Comparison of ENCODE assay signal across 15 cellular contexts in the genomic region with DNA sequence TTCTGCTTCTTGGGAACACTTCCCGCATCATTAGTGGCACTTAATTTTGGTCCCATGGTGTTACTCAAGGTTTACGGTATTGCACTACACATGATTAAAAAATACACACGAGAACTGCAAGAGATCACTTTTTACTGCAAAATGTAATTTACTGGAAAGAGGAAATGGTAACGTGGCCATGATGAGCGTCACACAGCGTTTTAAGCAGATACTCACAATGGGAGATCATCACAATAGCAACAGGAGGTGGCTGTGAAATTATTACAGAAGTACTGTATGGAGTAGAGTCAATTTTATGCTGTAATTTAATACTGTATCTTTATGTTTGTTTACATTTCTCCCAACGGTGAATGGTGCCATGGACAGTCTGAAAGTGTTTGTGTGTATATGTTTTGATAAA.
"Had no signal": no experiment of that assay in that cellular context is flagged by ENCODE, and none has a peak within 500 bp of the region (broad histone marks: within the 10 kb centered on the region; RNA-seq: fewer than 3 reads in every experiment).

No MANE protein-coding gene starts in this region.

- DNase-seq: activated CD4-positive, alpha-beta T cell treated with anti-CD3 and anti-CD28 coated beads, Interleukin-2, amount 10 ng/mL, durations not matched to agents 7 days and 5 days; activated naive CD8-positive, alpha-beta T cell treated with anti-CD3 and anti-CD28 coated beads, Interleukin-2, amount 10 ng/mL, durations not matched to agents 7 days and 5 days; anterior cingulate cortex; brain microvascular endothelial cell; hippocampal formation; mammary epithelial cell; naive B cell; ovary; spleen; stimulated activated CD4-positive, alpha-beta T cell treated with anti-CD3 and anti-CD28 coated beads, Interleukin-1b, Interleukin-23, amount 100 ng/mL, for 48 hours; stomach; testis; upper lobe of left lung had no signal

- ATAC-seq: left lobe of liver, sciatic nerve had no signal
